Comparison of ENCODE assay signal across 2 cellular contexts in genomic region chr12:86261142-86261541, GRCh38.
TF ChIP-seq lines count a peak whose summit lies in the region.

No MANE protein-coding gene starts in this region.

TF ChIP-seq in IMR-90, 13 proteins besides CTCF, POLR2A, EP300 and RAD21 (continued from another document):
- TF ChIP-seq MXI1 (IDR thresholded peaks at IDR 0.05; ENCODE audit: borderline replicate concordance, low read depth, low read length) = no peak
- no peak for TF ChIP-seq MAZ (IDR thresholded peaks at IDR 0.05; ENCODE audit: borderline replicate concordance, low read depth, low read length)
- no peak for TF ChIP-seq ELK1 (IDR thresholded peaks at IDR 0.05; ENCODE audit: borderline replicate concordance, low read depth, low read length)
- no peak for TF ChIP-seq USF2 (IDR thresholded peaks at IDR 0.05; ENCODE audit: low read depth, low read length)

TF ChIP-seq in SK-N-SH treated with all-trans-retinoic acid at 6 μM for 48 hours, 23 proteins besides CTCF, POLR2A, EP300 and RAD21 (continued from another document):
- TF ChIP-seq ZNF70 (CRISPR knock-in tag; IDR thresholded peaks at IDR 0.05) = no peak
- no peak for TF ChIP-seq TCF4 (CRISPR knock-in tag; IDR thresholded peaks at IDR 0.05; ENCODE audit: borderline replicate concordance)
- no peak; the same call in 1 of the 2 replicates for TF ChIP-seq TOX (CRISPR knock-in tag; IDR thresholded peaks at IDR 0.05; ENCODE audit: borderline replicate concordance)
- TF ChIP-seq SNAI2 (CRISPR knock-in tag; IDR thresholded peaks at IDR 0.05) = no peak
- TF ChIP-seq ARNTL (CRISPR knock-in tag; IDR thresholded peaks at IDR 0.05; ENCODE audit: borderline replicate concordance, low read depth) = no peak
- no peak for TF ChIP-seq CSRNP3 (CRISPR knock-in tag; IDR thresholded peaks at IDR 0.05)
- no peak; the same call in 1 of the 2 replicates for TF ChIP-seq ISL1 (CRISPR knock-in tag; IDR thresholded peaks at IDR 0.05)
- TF ChIP-seq TSHZ2 (CRISPR knock-in tag; IDR thresholded peaks at IDR 0.05) = no peak
- TF ChIP-seq ZFP3 (CRISPR knock-in tag; IDR thresholded peaks at IDR 0.05) = no peak
- TF ChIP-seq OSR1 (CRISPR knock-in tag; IDR thresholded peaks at IDR 0.05) = no peak
- no peak for TF ChIP-seq ZC3H10 (CRISPR knock-in tag; IDR thresholded peaks at IDR 0.05)
- no peak for TF ChIP-seq RARB (CRISPR knock-in tag; IDR thresholded peaks at IDR 0.05)
- TF ChIP-seq ZFP30 (CRISPR knock-in tag; IDR thresholded peaks at IDR 0.05) = no peak
- no peak for TF ChIP-seq BACH2 (CRISPR knock-in tag; IDR thresholded peaks at IDR 0.05; ENCODE audit: borderline replicate concordance)
- TF ChIP-seq CSDC2 (CRISPR knock-in tag; IDR thresholded peaks at IDR 0.05) = no peak
- no peak for TF ChIP-seq PATZ1 (CRISPR knock-in tag; IDR thresholded peaks at IDR 0.05; ENCODE audit: borderline replicate concordance)
